ENCODE assay signal across 9 cellular contexts in the genomic region with DNA sequence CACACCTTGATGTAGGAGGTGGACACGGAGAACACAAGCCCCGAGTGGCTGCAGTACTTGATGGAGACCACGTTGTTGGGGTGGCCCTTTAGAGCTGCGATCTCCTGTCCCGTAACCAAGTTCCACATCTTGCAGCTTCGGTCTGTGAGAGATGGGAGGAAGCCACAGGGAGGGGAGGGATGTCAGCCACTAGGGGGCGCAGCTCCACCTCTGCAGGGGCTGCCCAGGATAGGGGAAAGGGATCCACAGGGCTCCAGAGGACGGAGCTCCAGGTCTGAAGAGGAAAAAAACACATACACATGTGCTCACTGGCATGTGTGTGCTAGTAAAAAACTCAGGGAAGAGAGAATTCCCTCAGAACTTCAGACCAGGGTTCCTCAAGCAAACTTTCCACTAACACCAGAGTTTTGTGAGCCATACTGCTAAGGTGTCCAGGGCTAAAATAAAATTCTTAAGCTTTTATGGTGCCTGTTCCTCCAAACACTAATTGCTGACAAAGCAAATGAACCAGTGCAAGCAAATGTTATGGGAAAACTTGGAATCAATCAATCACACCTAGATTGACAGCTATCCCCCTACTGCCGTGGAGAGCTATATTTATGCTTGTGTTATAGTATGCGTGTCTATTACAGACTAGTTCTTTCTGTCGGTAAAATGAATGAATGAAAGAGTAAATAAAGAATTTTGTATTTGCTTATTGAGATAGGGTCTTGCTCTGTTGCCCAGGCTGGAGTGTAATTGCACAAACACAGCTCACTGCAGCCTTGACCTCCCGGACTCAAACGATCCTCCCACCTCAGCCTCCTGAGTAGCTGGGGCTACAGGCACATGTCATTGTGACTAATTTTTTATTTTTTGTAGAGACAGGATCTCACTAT. TPM values are rescaled to one million over a fixed set of nuclear protein-coding genes. Genes with fewer than 3 reads are reported as not detected.
A peak's percentile ranks its signal among the peaks of the same experiment; 100 is the strongest.
DNase-seq lines count a peak whose midpoint lies in the region; ATAC-seq and TF ChIP-seq lines count a peak whose summit lies in the region.
"Had no signal": no experiment of that assay in that cellular context is flagged by ENCODE, and none has a peak within 500 bp of the region (broad histone marks: within the 10 kb centered on the region; RNA-seq: fewer than 3 reads in every experiment).

No MANE protein-coding gene starts in this region.

- peaks cover 33% of the 10 kb centered on the region for H3K36me3 Mint-ChIP-seq in GM23338 (ENCODE audit: low read depth)

- H4K20me1 ChIP-seq in GM23338 (replicated peaks; ENCODE audit: insufficient read depth), result peaks cover 2% of the 10 kb centered on the region; the same call in 1 of the 2 replicates

- peak; percentile 94 for TF ChIP-seq CTCF in C4-2B (conservative IDR thresholded peaks at IDR 0.05)
- peak; percentile 95 to 97 for TF ChIP-seq CTCF in GM23338 (conservative IDR thresholded peaks at IDR 0.05; ENCODE audit: low read depth in 2 of 2)
- TF ChIP-seq CTCF in RWPE1 (conservative IDR thresholded peaks at IDR 0.05; ENCODE audit: low read depth), result peak; percentile 53
- TF ChIP-seq CTCF in kidney epithelial cell (IDR thresholded peaks at IDR 0.05; ENCODE audit: insufficient read depth, low read length, poor library complexity, severe bottlenecking), result peak; percentile 51

- H3K4me1 ChIP-seq in GM23338 (ENCODE audit: insufficient read depth), result no peaks in the 10 kb centered on the region

- CTCF ChIA-PET in RWPE1 (lab: Yijun Ruan, JAX), result interaction anchor here (0.6 to 5.6 kb wide), 16 partner anchors 8 to 421 kb away, joined by 3 to 38 read pairs (median 4); no protein-coding TSS in a partner anchor

- no peak overlapping the region for H3K4me2 ChIP-seq in GM23338

- DNase-seq in GM23338 (ENCODE audit: low spot score) (peak; percentile 87), RWPE1 (ENCODE audit: low spot score) (peak; percentile 66), kidney epithelial cell (ENCODE audit: low read depth) (no peak)
- DNase-seq in activated T-helper 9 cell treated with anti-CD3 and anti-CD28 coated beads, Interleukin-2, amount 50 U/mL, for 16 hours (ENCODE audit: low read depth), result peak; percentile 54
- peak; percentile 58 for DNase-seq in stimulated activated CD8-positive, alpha-beta memory T cell treated with anti-CD3 and anti-CD28 coated beads, Interleukin-4, amount 100 ng/mL, for 24 hours (ENCODE audit: low read depth)

- POLR2A ChIA-PET in RWPE1 (lab: Yijun Ruan, JAX; ENCODE audit: low non-redundant PET), result no interaction called here

- H3K27ac ChIP-seq in C4-2B, result no peak overlapping the region
- no peak overlapping the region for H3K27ac ChIP-seq in GM23338 (ENCODE audit: low read depth)
- no peak overlapping the region for H3K27ac ChIP-seq in RWPE1

- H3K27me3 ChIP-seq in GM23338 (ENCODE audit: insufficient read depth) (no peaks in the 10 kb centered on the region), kidney epithelial cell (ENCODE audit: control insufficient read depth, insufficient read depth, low read length) (no peaks in the 10 kb centered on the region)

- peaks cover 11% of the 10 kb centered on the region; the same call in 2 of the 3 replicates for H3K9me3 Mint-ChIP-seq in GM23338

- peaks cover 12% of the 10 kb centered on the region for H3K27me3 Mint-ChIP-seq in GM23338 (ENCODE audit: insufficient read depth, low read depth, poor library complexity)

- peak; percentile 98 for ATAC-seq in GM23338
- no peak for ATAC-seq in HG02642 (IDR thresholded peaks at IDR 0.05; ENCODE audit: poor library complexity, unreplicated experiment)
- no peak for ATAC-seq in HG02798 (IDR thresholded peaks at IDR 0.05; ENCODE audit: poor library complexity, unreplicated experiment)
- ATAC-seq: right cardiac atrium had no signal

- no peak overlapping the region for H3K4me3 Mint-ChIP-seq in GM23338

- no peak overlapping the region for H2AFZ ChIP-seq in GM23338

- no peak overlapping the region for H3K4me3 ChIP-seq in GM23338
- H3K4me3 ChIP-seq in kidney epithelial cell (ENCODE audit: low read depth, low read length), result no peak overlapping the region

- no peaks in the 10 kb centered on the region for H3F3A ChIP-seq in GM23338 (replicated peaks; ENCODE audit: low read depth)

- H3K27ac Mint-ChIP-seq in GM23338, result no peak overlapping the region

- no peaks in the 10 kb centered on the region for H3K4me1 Mint-ChIP-seq in GM23338

- peaks cover 19% of the 10 kb centered on the region for H3K36me3 ChIP-seq in GM23338 (ENCODE audit: insufficient read depth)
- H3K36me3 ChIP-seq in kidney epithelial cell (ENCODE audit: control insufficient read depth, insufficient read depth, low read length), result no peaks in the 10 kb centered on the region

- H3K9me2 ChIP-seq in GM23338 (ENCODE audit: insufficient read depth), result no peaks in the 10 kb centered on the region

- no peaks in the 10 kb centered on the region for H3K79me2 ChIP-seq in GM23338 (replicated peaks; ENCODE audit: insufficient read depth)

TF ChIP-seq in GM23338, 12 proteins besides CTCF, POLR2A, EP300 and RAD21 (continues in another document):
- no peak for TF ChIP-seq POLR2AphosphoS5 (IDR thresholded peaks at IDR 0.05; ENCODE audit: low read depth)
- no peak for TF ChIP-seq CREB1 (CRISPR knock-in tag; IDR thresholded peaks at IDR 0.05; ENCODE audit: low read depth)
- TF ChIP-seq ZNF114 (CRISPR knock-in tag; IDR thresholded peaks at IDR 0.05), result no peak
- TF ChIP-seq EZH2phosphoT487 (IDR thresholded peaks at IDR 0.05; ENCODE audit: unreplicated experiment), result no peak
- TF ChIP-seq, protein P1, sequence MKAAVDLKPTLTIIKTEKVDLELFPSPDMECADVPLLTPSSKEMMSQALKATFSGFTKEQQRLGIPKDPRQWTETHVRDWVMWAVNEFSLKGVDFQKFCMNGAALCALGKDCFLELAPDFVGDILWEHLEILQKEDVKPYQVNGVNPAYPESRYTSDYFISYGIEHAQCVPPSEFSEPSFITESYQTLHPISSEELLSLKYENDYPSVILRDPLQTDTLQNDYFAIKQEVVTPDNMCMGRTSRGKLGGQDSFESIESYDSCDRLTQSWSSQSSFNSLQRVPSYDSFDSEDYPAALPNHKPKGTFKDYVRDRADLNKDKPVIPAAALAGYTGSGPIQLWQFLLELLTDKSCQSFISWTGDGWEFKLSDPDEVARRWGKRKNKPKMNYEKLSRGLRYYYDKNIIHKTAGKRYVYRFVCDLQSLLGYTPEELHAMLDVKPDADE (IDR thresholded peaks at IDR 0.05), result no peak
- TF ChIP-seq EZH2 (IDR thresholded peaks at IDR 0.05; ENCODE audit: low read depth, unreplicated experiment), result no peak
- TF ChIP-seq NANOG (IDR thresholded peaks at IDR 0.05; ENCODE audit: borderline replicate concordance), result no peak
- no peak for TF ChIP-seq ZNF331 (CRISPR knock-in tag; IDR thresholded peaks at IDR 0.05; ENCODE audit: low read depth)

RNA-seq across cellular contexts. Expression of a gene that starts 43.7 kb away (rescaled TPM):
- 26.6 and 34.3 TPM in 2 replicates for total RNA-seq in GM23338 (2014; rRNA removed; shearing (Covaris generic))
- polyA plus RNA-seq in GM23338 (2016; fragmentation: Nextera tagmentation; extraction: Ambion mirVana), result 4.6 and 5.3 TPM in 2 replicates
- 17.6 and 18.4 TPM in 2 replicates for total RNA-seq in kidney epithelial cell
